11 cellular contexts compared by ENCODE assay signal in the genomic region with DNA sequence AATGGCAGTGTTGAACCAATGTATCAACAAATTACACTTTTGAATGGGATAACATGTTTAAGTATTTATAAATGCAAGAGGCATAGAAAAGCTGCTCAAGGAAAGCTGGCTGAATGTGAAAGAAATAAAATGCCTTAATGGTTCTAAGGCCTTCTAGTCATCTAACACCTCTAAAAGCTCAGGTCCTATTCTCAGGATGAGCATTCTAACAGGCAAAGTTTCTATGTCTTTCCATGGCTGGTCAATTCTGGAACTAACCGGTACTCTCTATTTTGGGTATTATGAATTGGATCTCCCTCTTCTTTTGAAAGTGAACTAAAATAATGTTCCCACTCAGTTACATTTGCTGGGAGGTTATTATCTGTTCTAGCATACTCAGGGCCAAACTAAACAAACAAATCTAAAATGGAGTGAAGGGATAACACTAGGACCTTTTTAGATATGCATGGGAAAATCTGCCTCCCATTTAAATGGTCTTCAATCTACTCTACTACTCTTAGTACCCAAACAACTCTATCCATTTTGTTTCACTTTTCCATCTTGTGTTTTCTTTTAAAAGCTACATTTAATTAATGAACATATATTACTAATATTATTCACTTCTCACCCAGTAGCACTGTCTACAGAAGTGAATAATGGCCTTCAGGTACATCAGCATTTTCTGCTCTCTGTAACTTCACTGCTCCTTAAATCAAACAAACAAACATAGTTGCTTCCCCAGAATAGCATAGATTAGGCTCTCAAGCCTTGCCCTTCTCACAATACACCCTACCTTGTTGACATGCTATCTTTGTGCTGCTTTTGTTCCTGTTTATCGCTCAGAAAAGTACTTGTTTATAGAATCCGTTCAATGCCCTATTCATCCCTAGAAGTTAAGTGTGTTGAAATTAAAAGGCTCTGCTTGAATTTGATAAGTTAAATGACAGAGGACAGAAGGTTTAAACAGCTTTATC. TPM values are rescaled to one million over a fixed set of nuclear protein-coding genes. Genes with fewer than 3 reads are reported as not detected.
DNase-seq lines count a peak whose midpoint lies in the region; ATAC-seq and TF ChIP-seq lines count a peak whose summit lies in the region.
"Had no signal": no experiment of that assay in that cellular context is flagged by ENCODE, and none has a peak within 500 bp of the region (broad histone marks: within the 10 kb centered on the region; RNA-seq: fewer than 3 reads in every experiment).

No MANE protein-coding gene starts in this region.

- peaks cover 0 to 28% (median 9%) of the 10 kb centered on the region in 4 donors for H3K4me1 ChIP-seq in right lobe of liver
- H3K4me1 ChIP-seq in tibial nerve, result peaks cover 0 to 30% (median 13%) of the 10 kb centered on the region in 4 donors

- H3K9me3 ChIP-seq in right lobe of liver, result no peaks in the 10 kb centered on the region
- H3K9me3 ChIP-seq in tibial nerve, result no peaks in the 10 kb centered on the region

- no peak for TF ChIP-seq CTCF in right lobe of liver (IDR thresholded peaks at IDR 0.05)
- no peak for TF ChIP-seq CTCF in tibial nerve (IDR thresholded peaks at IDR 0.05)

- H3K4me1 Mint-ChIP-seq in activated CD8-positive, alpha-beta memory T cell treated with anti-CD3 and anti-CD28 coated beads, Interleukin-2, amount 10 ng/mL, durations not matched to agents 7 days and 5 days, result peaks cover 67% of the 10 kb centered on the region
- peaks cover 68% of the 10 kb centered on the region for H3K4me1 Mint-ChIP-seq in activated naive CD8-positive, alpha-beta T cell (ENCODE audit: low read depth)

- no peak for TF ChIP-seq EP300 in tibial nerve (IDR thresholded peaks at IDR 0.05)

- no peaks in the 10 kb centered on the region for H3K27me3 Mint-ChIP-seq in activated CD8-positive, alpha-beta memory T cell treated with anti-CD3 and anti-CD28 coated beads, Interleukin-2, amount 10 ng/mL, durations not matched to agents 7 days and 5 days
- no peaks in the 10 kb centered on the region for H3K27me3 Mint-ChIP-seq in activated naive CD8-positive, alpha-beta T cell
- H3K27me3 Mint-ChIP-seq: brain had no signal

- no peak for ATAC-seq in activated CD8-positive, alpha-beta memory T cell treated with anti-CD3 and anti-CD28 coated beads, Interleukin-2, amount 10 ng/mL, durations not matched to agents 7 days and 5 days
- ATAC-seq in right lobe of liver (peak in 3 of 4 donors; percentile 11 to 28 (median 20)), GM21737 (IDR thresholded peaks at IDR 0.05; ENCODE audit: unreplicated experiment) (no peak)

- 41% methylated on average over 3 of the region's 3 CpGs for WGBS in right lobe of liver (ENCODE audit: insufficient coverage, low coverage, low lambda C conversion rate, missing lambda C conversion rate)
- 79 to 80% methylated on average over 3 of the region's 3 CpGs for whole genome bisulfite sequencing in tibial nerve, 2 donors

- H3K36me3 ChIP-seq in right lobe of liver (no peaks in the 10 kb centered on the region), tibial nerve (peaks cover 0 to 25% (median 0%) of the 10 kb centered on the region in 3 donors)

- no peaks in the 10 kb centered on the region for H3K9me3 Mint-ChIP-seq in activated CD8-positive, alpha-beta memory T cell treated with anti-CD3 and anti-CD28 coated beads, Interleukin-2, amount 10 ng/mL, durations not matched to agents 7 days and 5 days (ENCODE audit: low read depth)
- H3K9me3 Mint-ChIP-seq in activated naive CD8-positive, alpha-beta T cell (ENCODE audit: low read depth), result no peaks in the 10 kb centered on the region
- H3K9me3 Mint-ChIP-seq: brain had no signal

- in situ Hi-C loops in G401 (cut with HindIII; ENCODE audit: low sequenced_read_pairs), result no loop called here

- peak overlapping the region; percentile 31 for H3K4me3 Mint-ChIP-seq in activated CD8-positive, alpha-beta memory T cell treated with anti-CD3 and anti-CD28 coated beads, Interleukin-2, amount 10 ng/mL, durations not matched to agents 7 days and 5 days
- peak overlapping the region; percentile 38 for H3K4me3 Mint-ChIP-seq in activated naive CD8-positive, alpha-beta T cell
- H3K4me3 Mint-ChIP-seq: brain had no signal

- no peak overlapping the region for H3K4me3 ChIP-seq in right lobe of liver
- H3K4me3 ChIP-seq in tibial nerve, result no peak overlapping the region

- peak overlapping the region; percentile 1 to 69 (median 27) for H3K27ac ChIP-seq in right lobe of liver
- peak overlapping the region in 3 of 4 donors; percentile 54 to 68 (median 65) for H3K27ac ChIP-seq in tibial nerve

- H3K27me3 ChIP-seq in right lobe of liver (no peaks in the 10 kb centered on the region), tibial nerve (no peaks in the 10 kb centered on the region)

- H3K36me3 Mint-ChIP-seq in activated CD8-positive, alpha-beta memory T cell treated with anti-CD3 and anti-CD28 coated beads, Interleukin-2, amount 10 ng/mL, durations not matched to agents 7 days and 5 days, result peaks cover 64% of the 10 kb centered on the region
- peaks cover 41% of the 10 kb centered on the region for H3K36me3 Mint-ChIP-seq in activated naive CD8-positive, alpha-beta T cell

- TF ChIP-seq POLR2A in right lobe of liver (IDR thresholded peaks at IDR 0.05), result no peak
- TF ChIP-seq POLR2A in tibial nerve (IDR thresholded peaks at IDR 0.05), result no peak

- CTCF ChIA-PET in activated CD8-positive, alpha-beta memory T cell treated with anti-CD3 and anti-CD28 coated beads, Interleukin-2, amount 10 ng/mL, durations not matched to agents 7 days and 5 days (lab: Charles Lee), result interaction anchor here (1.3 to 2.6 kb wide), 2 partner anchors 11 to 21 kb away, joined by 3 to 6 read pairs; no protein-coding TSS in a partner anchor

- intact Hi-C loops in right lobe of liver (cut with DNase I), result no loop called here

- DNase-seq in activated CD8-positive, alpha-beta memory T cell treated with anti-CD3 and anti-CD28 coated beads, Interleukin-2, amount 10 ng/mL, durations not matched to agents 7 days and 5 days, result no peak
- DNase-seq in activated CD8-positive, alpha-beta memory T cell treated with anti-CD3 and anti-CD28 coated beads for 24 hours, result no peak
- DNase-seq in right lobe of liver (no peak), tibial nerve (ENCODE audit: low spot score in 2 of 2) (no peak), G401 (ENCODE audit: low spot score) (no peak), CD1c-positive myeloid dendritic cell (ENCODE audit: extremely low spot score) (no peak)
- DNase-seq: NCI-H2029, T1000 had no signal

- peak overlapping the region; percentile 85 for H3K27ac Mint-ChIP-seq in activated CD8-positive, alpha-beta memory T cell treated with anti-CD3 and anti-CD28 coated beads, Interleukin-2, amount 10 ng/mL, durations not matched to agents 7 days and 5 days
- H3K27ac Mint-ChIP-seq in activated naive CD8-positive, alpha-beta T cell, result peak overlapping the region; percentile 100

RNA-seq across cellular contexts. Expression of a gene that starts 46.4 kb away (rescaled TPM):
- 100 to 1,000 TPM; 125 to 158 TPM for total RNA-seq in activated CD8-positive, alpha-beta memory T cell treated with anti-CD3 and anti-CD28 coated beads, Interleukin-2, amount 10 ng/mL, durations not matched to agents 7 days and 5 days
- total RNA-seq in right lobe of liver (10 to 100 TPM in 5 of 6 experiments, 1 to 10 TPM in 1; 9.4 to 21.4 (median 18.2) TPM), tibial nerve (100 to 1,000 TPM; 154 to 177 (median 169) TPM)
- 0.68 and 8.5 TPM in 2 replicates for total RNA-seq in G401 (2014; rRNA removed; shearing (Covaris generic))

Comparison
In these comparisons a context has a peak if more than half of its experiments do, and no peak if none do; other contexts are left out.
1. ATAC-seq: peak in right lobe of liver (3 of 4); none in activated CD8-positive, alpha-beta memory T cell treated with anti-CD3 and anti-CD28 coated beads, Interleukin-2, amount 10 ng/mL, durations not matched to agents 7 days and 5 days (single experiment) and GM21737 (single experiment).
2. RNA of a gene that starts 46.4 kb away (total RNA-seq): 154 to 177 TPM in tibial nerve and 125 to 158 TPM in activated CD8-positive, alpha-beta memory T cell treated with anti-CD3 and anti-CD28 coated beads, Interleukin-2, amount 10 ng/mL, durations not matched to agents 7 days and 5 days; 9.4 to 21.4 TPM in right lobe of liver and 0.68 to 8.5 TPM in G401; every median in the first group is over 4 times any median in the second.